ENCODE assay signal across 17 cellular contexts in the genomic region with DNA sequence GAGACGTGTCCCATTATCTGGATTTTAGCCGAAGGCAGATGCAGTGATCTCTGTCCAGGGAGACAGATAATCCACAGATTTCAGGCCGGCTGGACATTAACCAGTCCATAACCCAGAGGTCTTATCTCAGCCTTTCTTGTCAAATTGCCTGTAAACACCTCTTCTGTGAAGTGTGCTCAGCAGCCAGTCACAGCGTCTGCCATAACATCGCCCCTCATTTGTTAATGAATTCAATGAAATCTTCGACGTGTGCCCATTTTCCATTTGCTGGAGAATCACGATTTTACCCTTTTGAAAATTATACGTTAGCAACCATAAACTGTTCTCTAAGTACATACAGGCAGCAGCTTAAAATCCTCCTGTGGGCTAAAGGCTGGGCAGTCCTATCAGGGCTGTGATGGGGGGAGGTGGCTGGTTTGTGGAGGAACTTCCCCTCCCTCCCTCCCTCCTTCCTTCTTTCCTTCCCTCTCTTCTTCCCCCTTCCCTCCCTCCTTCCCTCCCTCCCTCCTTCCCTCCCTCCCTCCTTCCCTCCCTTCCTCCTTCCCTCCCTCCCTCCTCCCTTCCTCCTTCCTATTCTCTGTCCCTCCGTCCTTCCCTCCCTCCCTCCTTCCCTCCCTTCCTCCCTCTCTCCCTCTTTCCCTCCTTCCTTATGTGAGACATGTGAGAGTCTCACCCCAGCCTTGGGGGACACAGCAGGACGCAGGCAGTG. TPM values are rescaled to one million over a fixed set of nuclear protein-coding genes. Genes with fewer than 3 reads are reported as not detected.
A peak's percentile ranks its signal among the peaks of the same experiment; 100 is the strongest.
DNase-seq lines count a peak whose midpoint lies in the region; ATAC-seq and TF ChIP-seq lines count a peak whose summit lies in the region.
"Had no signal": no experiment of that assay in that cellular context is flagged by ENCODE, and none has a peak within 500 bp of the region (broad histone marks: within the 10 kb centered on the region; RNA-seq: fewer than 3 reads in every experiment).

No MANE protein-coding gene starts in this region.

- no peak for TF ChIP-seq POLR2A in stomach (IDR thresholded peaks at IDR 0.05)
- TF ChIP-seq POLR2A in thyroid gland (IDR thresholded peaks at IDR 0.05), result no peak
- no peak for TF ChIP-seq POLR2A in spleen (IDR thresholded peaks at IDR 0.05)

- peak; percentile 58 to 84 for DNase-seq in HL-60 (ENCODE audit: low read depth in 1 of 2, low spot score in 1 of 2)
- peak; percentile 41 for DNase-seq in SK-N-DZ (ENCODE audit: low spot score)
- DNase-seq in left lobe of liver (ENCODE audit: low spot score), result no peak
- no peak for DNase-seq in stomach
- DNase-seq in thyroid gland, result no peak
- no peak for DNase-seq in spleen
- DNase-seq: activated CD4-positive, alpha-beta T cell treated with anti-CD3 and anti-CD28 coated beads, Interleukin-2, amount 50 U/mL, for 1 hour; activated naive CD4-positive, alpha-beta T cell; cerebellar nuclear complex; NCI-H1417 treated with DMSO at 0.1 percent for 48 hours; NCI-H2171 treated with DMSO at 0.1 percent for 48 hours; NCI-H748 treated with DMSO at 0.1 percent for 48 hours; occipital lobe; stimulated activated CD4-positive, alpha-beta T cell treated with anti-CD3 and anti-CD28 coated beads, Interleukin-1b, Interleukin-23, amount 100 ng/mL, for 48 hours had no signal

- no peak for TF ChIP-seq EP300 in stomach (IDR thresholded peaks at IDR 0.05)

- TF ChIP-seq CTCF in HL-60 (IDR thresholded peaks at IDR 0.05; ENCODE audit: insufficient read depth, low read length) (no peak), stomach (IDR thresholded peaks at IDR 0.05) (no peak), thyroid gland (IDR thresholded peaks at IDR 0.05) (no peak), spleen (IDR thresholded peaks at IDR 0.05 in 8 of 11, conservative IDR thresholded peaks at IDR 0.05 in 3 of 11) (no peak)

- H3K4me1 ChIP-seq in stomach (peaks cover 13 to 56% (median 28%) of the 10 kb centered on the region in 4 donors), thyroid gland (peaks cover 0 to 5% of the 10 kb centered on the region in 2 donors), spleen (peaks cover 0 to 27% (median 12%) of the 10 kb centered on the region in 6 donors)
- H3K4me1 ChIP-seq: HAP-1 had no signal

- WGBS in stomach, 5 donors, result 22 to 42% (median 31%) methylated on average over 11 of the region's 11 CpGs
- WGBS in thyroid gland, 2 donors, result 73 to 80% methylated on average over 11 of the region's 11 CpGs
- 67 to 80% (median 75%) methylated on average over 10 to 11 of the region's 11 CpGs for WGBS in spleen, 5 donors

- intact Hi-C loops in stomach (cut with DNase I; ENCODE audit: low total_unique reads), result no loop called here
- intact Hi-C loops in thyroid gland (cut with DNase I), result no loop called here
- intact Hi-C loops in spleen (cut with DNase I; ENCODE audit: low total_unique reads), result no loop called here

- no peak overlapping the region for H3K4me3 ChIP-seq in HL-60 (replicated peaks; ENCODE audit: insufficient read depth, low read length)
- no peak overlapping the region for H3K4me3 ChIP-seq in stomach
- H3K4me3 ChIP-seq in thyroid gland (replicated peaks in 1 of 3), result no peak overlapping the region
- no peak overlapping the region for H3K4me3 ChIP-seq in spleen
- H3K4me3 ChIP-seq: HAP-1, SK-N-MC had no signal

- no peaks in the 10 kb centered on the region for H3K36me3 ChIP-seq in stomach
- no peaks in the 10 kb centered on the region for H3K36me3 ChIP-seq in thyroid gland
- no peaks in the 10 kb centered on the region for H3K36me3 ChIP-seq in spleen
- H3K36me3 ChIP-seq: HAP-1 had no signal

- H3K27ac ChIP-seq in HL-60 (replicated peaks) (peak overlapping the region; percentile 63), stomach (peak overlapping the region; percentile 70 to 79 (median 78)), thyroid gland (no peak overlapping the region), spleen (peak overlapping the region in 4 of 8 donors; percentile 14 to 63 (median 32))
- H3K27ac ChIP-seq: SK-N-MC had no signal

- ATAC-seq in left lobe of liver (peak; percentile 7), HG03378 (IDR thresholded peaks at IDR 0.05; ENCODE audit: unreplicated experiment) (no peak)

- H3K9me3 ChIP-seq in stomach (no peaks in the 10 kb centered on the region), thyroid gland (no peaks in the 10 kb centered on the region), spleen (no peaks in the 10 kb centered on the region)
- H3K9me3 ChIP-seq: HAP-1 had no signal

- no peaks in the 10 kb centered on the region for H3K27me3 ChIP-seq in HL-60 (ENCODE audit: insufficient read depth, poor library complexity, severe bottlenecking)
- H3K27me3 ChIP-seq in stomach, result peaks cover 0 to 11% (median 0%) of the 10 kb centered on the region in 3 donors
- no peaks in the 10 kb centered on the region for H3K27me3 ChIP-seq in thyroid gland
- H3K27me3 ChIP-seq in spleen (replicated peaks in 1 of 7), result peaks cover 0 to 74% (median 0%) of the 10 kb centered on the region in 7 donors

RNA-seq across cellular contexts. Expression of gene FAM20C, which starts 26.6 kb away (rescaled TPM):
- 12.9 and 14.3 TPM in 2 replicates for polyA plus RNA-seq in SK-N-DZ (2014; cell fraction: cytosol; rRNA removed)
- 17.7 and 19.5 TPM in 2 replicates for polyA plus RNA-seq in SK-N-DZ (2014; cell fraction: nucleus; rRNA removed)
- total RNA-seq in left lobe of liver (72.2 TPM), stomach (10 to 100 TPM; 21.3 to 89.8 (median 49.0) TPM), thyroid gland (10 to 100 TPM; 14.0 to 41.8 (median 23.3) TPM), spleen (10 to 100 TPM in 5 of 7 donors, 1 to 10 TPM in 2; 8.8 to 27.3 (median 14.9) TPM)
- polyA plus RNA-seq in stomach (10 to 100 TPM; 19.1 to 35.2 (median 33.9) TPM), spleen (10 to 100 TPM in 2 of 3 donors, 1 to 10 TPM in 1; 6.9 to 15.8 (median 10.5) TPM)

Comparison
In these comparisons a context has a peak if more than half of its experiments do, and no peak if none do; other contexts are left out.
1. DNase-seq: peak in HL-60 (2 of 2) and SK-N-DZ (single experiment); none in left lobe of liver (single experiment), stomach (single experiment), thyroid gland (0 of 2) and spleen (single experiment).
2. H3K27ac ChIP-seq: peak in HL-60 (single experiment) and stomach (5 of 5); none in thyroid gland (0 of 3).